ENCODE assay signal across 8 cellular contexts in the genomic region with DNA sequence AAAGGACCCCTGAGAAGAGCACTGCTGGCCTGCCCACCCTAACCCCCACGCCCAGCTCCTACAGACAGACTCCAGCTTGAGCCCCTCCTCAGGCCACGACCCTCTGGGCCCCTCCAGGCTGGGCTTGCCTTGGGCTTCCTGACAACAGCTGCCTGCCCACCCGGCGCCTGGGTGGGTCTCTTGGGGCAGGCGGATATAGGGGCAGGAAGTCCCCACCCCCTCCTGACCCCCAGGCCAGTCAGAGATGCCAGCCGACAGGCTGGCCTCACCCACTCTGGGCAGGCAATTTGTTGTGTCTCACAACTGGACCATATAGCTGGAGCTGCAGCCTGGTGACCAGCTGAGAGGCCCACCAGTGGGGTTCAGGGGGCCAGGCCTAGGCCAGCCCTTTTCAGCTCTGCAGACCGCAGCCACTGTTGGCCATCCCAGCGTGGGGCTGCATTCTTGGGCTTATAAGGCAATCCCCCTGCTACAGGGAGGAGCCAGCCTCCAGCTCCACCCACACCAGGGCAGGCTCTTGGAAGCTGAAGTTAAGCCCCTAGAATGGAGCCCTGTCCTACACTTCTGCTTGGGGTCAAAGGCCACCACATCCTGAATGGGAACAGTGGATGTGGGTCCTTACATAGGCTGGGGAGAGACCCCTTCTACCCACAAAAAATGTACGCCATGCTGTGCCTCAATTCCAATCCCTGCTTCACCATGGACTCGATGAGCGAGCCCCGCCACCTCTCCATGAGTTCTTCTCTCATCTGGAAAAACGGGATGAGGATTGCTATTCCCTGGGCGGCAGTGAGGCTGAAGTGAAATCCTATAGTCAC. TPM values are rescaled to one million over a fixed set of nuclear protein-coding genes. Genes with fewer than 3 reads are reported as not detected.
DNase-seq lines count a peak whose midpoint lies in the region; ATAC-seq and TF ChIP-seq lines count a peak whose summit lies in the region.

No MANE protein-coding gene starts in this region.

- H3K27ac ChIP-seq in GM23248 = peak overlapping the region; percentile 83
- H3K27ac ChIP-seq in RWPE2 (ENCODE audit: poor library complexity, severe bottlenecking) = peak overlapping the region; percentile 96
- H3K27ac ChIP-seq in epithelial cell of prostate = peak overlapping the region; percentile 90

- peaks cover 71% of the 10 kb centered on the region for H3K4me1 Mint-ChIP-seq in nephron progenitor cell

- no peak overlapping the region for H2AFZ ChIP-seq in GM23248

- H3K9me3 ChIP-seq in GM23248 (ENCODE audit: low read depth) (no peaks in the 10 kb centered on the region), RWPE2 (ENCODE audit: severe bottlenecking) (no peaks in the 10 kb centered on the region)

- H3K9me2 ChIP-seq in GM23248 (ENCODE audit: insufficient read depth) = no peaks in the 10 kb centered on the region

- H3K9ac ChIP-seq in GM23248 = peak overlapping the region; percentile 87

- H3K36me3 Mint-ChIP-seq in nephron progenitor cell (ENCODE audit: low read depth) = peaks cover 13% of the 10 kb centered on the region

- no peaks in the 10 kb centered on the region for H3K9me3 Mint-ChIP-seq in nephron progenitor cell

- DNase-seq in GM23248 (peak; percentile 85), RWPE2 (ENCODE audit: low spot score) (peak; percentile 90), epithelial cell of prostate (ENCODE audit: low read depth, low spot score) (no peak), nephron progenitor cell (peak; percentile 74), anterior cingulate cortex (lab: John Stamatoyannopoulos, UW) (no peak)
- DNase-seq in stimulated activated CD4-positive, alpha-beta T cell treated with anti-CD3 and anti-CD28 coated beads, Interleukin-4, amount 100 ng/mL, for 24 hours = no peak
- DNase-seq in activated CD4-positive, CD25-positive, alpha-beta regulatory T cell (lab: John Stamatoyannopoulos, UW) = no peak

- H3K36me3 ChIP-seq in GM23248 (ENCODE audit: low read depth) (peaks cover 14% of the 10 kb centered on the region; the same call in 1 of the 2 replicates), RWPE2 (ENCODE audit: low read depth) (peaks cover 52% of the 10 kb centered on the region)

- H3K4me2 ChIP-seq in GM23248 (ENCODE audit: unreplicated experiment) = peak overlapping the region; percentile 96

- peaks cover 22% of the 10 kb centered on the region for H3F3A ChIP-seq in GM23248 (ENCODE audit: insufficient read depth)

- H3K27me3 ChIP-seq in GM23248 (replicated peaks; ENCODE audit: insufficient read depth) (no peaks in the 10 kb centered on the region), RWPE2 (ENCODE audit: insufficient read depth, poor library complexity, severe bottlenecking) (no peaks in the 10 kb centered on the region)

- in situ Hi-C loops in GM23248 (cut with MboI) = no loop called here

- H3K4me1 ChIP-seq in GM23248 (ENCODE audit: insufficient read depth) (peaks cover 23% of the 10 kb centered on the region), RWPE2 (ENCODE audit: insufficient read depth, poor library complexity, severe bottlenecking) (peaks cover 26% of the 10 kb centered on the region)

- H3K27ac Mint-ChIP-seq in nephron progenitor cell = peak overlapping the region; percentile 93

- H3K4me3 ChIP-seq in GM23248 (peak overlapping the region; percentile 86), RWPE2 (ENCODE audit: severe bottlenecking) (peak overlapping the region; percentile 91)

- TF ChIP-seq CTCF in RWPE2 (IDR thresholded peaks at IDR 0.05; ENCODE audit: poor library complexity, severe bottlenecking) = peak; percentile 39
- TF ChIP-seq CTCF in nephron progenitor cell (IDR thresholded peaks at IDR 0.05) = no peak

- H3K27me3 Mint-ChIP-seq in nephron progenitor cell (ENCODE audit: low read depth, poor library complexity) = peaks cover 16% of the 10 kb centered on the region

- peak overlapping the region; percentile 89 for H3K4me3 Mint-ChIP-seq in nephron progenitor cell

- WGBS in GM23248 (ENCODE audit: low coverage in 1 of 2, low lambda C conversion rate in 2 of 2, missing lambda C conversion rate in 2 of 2), 2 experiments = 33 to 36% methylated on average over 12 to 14 of the region's 14 CpGs

- peaks cover 43% of the 10 kb centered on the region for H3K79me2 ChIP-seq in GM23248 (ENCODE audit: insufficient read depth)

- no peaks in the 10 kb centered on the region for H4K20me1 ChIP-seq in GM23248 (ENCODE audit: insufficient read depth)

- ATAC-seq in RWPE2 (ENCODE audit: low read depth) = peak; percentile 17
- no peak for ATAC-seq in HG02623 (IDR thresholded peaks at IDR 0.05; ENCODE audit: unreplicated experiment)

RNA-seq across cellular contexts. Expression of a gene that starts 2.0 kb away (rescaled TPM):
- 320 and 357 TPM in 2 replicates for total RNA-seq in GM23248 (2014; rRNA removed; shearing (Covaris generic))
- polyA plus RNA-seq in GM23248 (2016; fragmentation: Nextera tagmentation; extraction: Ambion mirVana) = 551 and 556 TPM in 2 replicates

RNA-seq across cellular contexts. Expression of a gene that starts 14.2 kb away (rescaled TPM):
- total RNA-seq in GM23248 (2014; rRNA removed; shearing (Covaris generic)) = 0.25 and 0.97 TPM in 2 replicates
- 0.76 and 0.80 TPM in 2 replicates for polyA plus RNA-seq in GM23248 (2016; fragmentation: Nextera tagmentation; extraction: Ambion mirVana)

RNA-seq across cellular contexts. Expression of a gene that starts 21.3 kb away (rescaled TPM):
- 78.5 and 117 TPM in 2 replicates for total RNA-seq in GM23248 (2014; rRNA removed; shearing (Covaris generic))
- 63.0 and 67.9 TPM in 2 replicates for polyA plus RNA-seq in GM23248 (2016; fragmentation: Nextera tagmentation; extraction: Ambion mirVana)

RNA-seq across cellular contexts. Expression of a gene that starts 22.0 kb away (rescaled TPM):
- 224 and 257 TPM in 2 replicates for total RNA-seq in GM23248 (2014; rRNA removed; shearing (Covaris generic))
- polyA plus RNA-seq in GM23248 (2016; fragmentation: Nextera tagmentation; extraction: Ambion mirVana) = 160 and 163 TPM in 2 replicates

RNA-seq across cellular contexts. Expression of a gene that starts 48.8 kb away (rescaled TPM):
- 23.9 and 24.8 TPM in 2 replicates for total RNA-seq in GM23248 (2014; rRNA removed; shearing (Covaris generic))
- 10.5 and 11.1 TPM in 2 replicates for polyA plus RNA-seq in GM23248 (2016; fragmentation: Nextera tagmentation; extraction: Ambion mirVana)

Comparison
In these comparisons a context has a peak if more than half of its experiments do, and no peak if none do; other contexts are left out.
1. DNase-seq: peak in GM23248 (single experiment), RWPE2 (single experiment) and nephron progenitor cell (single experiment); none in epithelial cell of prostate (single experiment), stimulated activated CD4-positive, alpha-beta T cell treated with anti-CD3 and anti-CD28 coated beads, Interleukin-4, amount 100 ng/mL, for 24 hours (single experiment), anterior cingulate cortex (0 of 58) and activated CD4-positive, CD25-positive, alpha-beta regulatory T cell (0 of 4).
2. Peak in every context shown above with its lines, with median percentiles within 50 percentile points of each other: H3K27ac ChIP-seq.